14 cellular contexts compared by ENCODE assay signal in the genomic region with DNA sequence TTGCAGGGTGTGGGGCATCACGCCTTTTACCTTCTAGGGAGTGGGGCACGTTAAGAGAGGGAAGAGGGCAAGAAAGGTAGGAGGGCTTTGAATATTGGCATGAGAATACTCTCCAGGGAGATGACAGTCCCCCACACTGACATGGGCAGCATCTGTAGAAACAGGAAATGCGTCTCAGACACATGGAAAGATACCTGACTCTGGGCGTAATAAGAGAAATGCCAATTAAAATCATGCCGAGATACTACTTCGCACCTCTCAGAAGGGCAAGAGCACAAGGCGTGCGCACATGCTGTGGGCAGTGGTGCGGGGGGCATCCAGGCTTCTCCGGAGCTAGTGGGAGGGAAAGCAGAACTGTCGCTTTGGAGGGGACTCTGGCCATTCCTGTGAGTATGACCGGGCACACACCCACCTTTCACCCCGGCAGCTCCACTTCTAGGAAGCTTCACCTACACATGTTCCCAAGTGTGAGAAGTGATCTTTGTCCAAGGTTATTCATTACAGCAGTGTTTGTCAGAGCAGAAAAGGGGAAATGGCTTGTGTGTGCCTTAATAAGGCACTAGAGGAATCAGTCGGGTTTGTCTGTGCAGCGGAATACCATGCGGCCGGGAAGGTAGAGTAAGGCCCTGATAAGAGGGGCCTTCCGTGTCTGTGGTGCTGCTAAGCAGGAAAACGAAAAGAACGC.
DNase-seq lines count a peak whose midpoint lies in the region; ATAC-seq, FAIRE-seq and TF ChIP-seq lines count a peak whose summit lies in the region.
"Had no signal": no experiment of that assay in that cellular context is flagged by ENCODE, and none has a peak within 500 bp of the region (broad histone marks: within the 10 kb centered on the region; RNA-seq: fewer than 3 reads in every experiment).

No MANE protein-coding gene starts in this region.

- POLR2A ChIA-PET in A549 (lab: Yijun Ruan, JAX) (no interaction called here), RWPE1 (lab: Yijun Ruan, JAX; ENCODE audit: low non-redundant PET) (no interaction called here)

- no peak for TF ChIP-seq RAD21 in A549 (conservative IDR thresholded peaks at IDR 0.05 in 1 of 2, IDR thresholded peaks at IDR 0.05 in 1 of 2)

- no peak for TF ChIP-seq EP300 in A549 (IDR thresholded peaks at IDR 0.05)

- H3K27ac ChIP-seq in A549 = peak overlapping the region in 1 of 2 experiments; percentile 61; a peak in 2 of 6 replicates
- peak overlapping the region; percentile 98 for H3K27ac ChIP-seq in RWPE1

- no peak overlapping the region for H3K4me3 ChIP-seq in A549

- no peak for TF ChIP-seq POLR2A in A549 (IDR thresholded peaks at IDR 0.05; ENCODE audit: low read length)

- intact Hi-C loops in left colon (cut with DNase I, micrococcal nuclease) = no loop called here

- 92% methylated on average over 20 of the region's 20 CpGs for WGBS in A549 (ENCODE audit: missing lambda C conversion rate)

- CTCF ChIA-PET in A549 (lab: Yijun Ruan, JAX) (interaction anchor here (1.1 to 26.6 kb wide), 3 partner anchors 38 to 157 kb away, joined by 3 to 391 read pairs (median 8); a partner anchor contains a TSS), RWPE1 (lab: Yijun Ruan, JAX) (interaction anchor here (0.6 kb wide), 1 partner anchor 1751 kb away, joined by 4 read pairs; no protein-coding TSS in a partner anchor)

- TF ChIP-seq CTCF in A549 (IDR thresholded peaks at IDR 0.05) (no peak), RWPE1 (conservative IDR thresholded peaks at IDR 0.05; ENCODE audit: low read depth) (no peak)

- no peak overlapping the region for H3K4me2 ChIP-seq in A549

- FAIRE-seq in A549 (lab: Jason Lieb, UNC) = peak; percentile 28

- ATAC-seq in A549 = no peak
- peak; percentile 36 for ATAC-seq in GM18870 (IDR thresholded peaks at IDR 0.05; ENCODE audit: unreplicated experiment)
- peak; percentile 27 for ATAC-seq in left colon
- ATAC-seq in HG03565 (IDR thresholded peaks at IDR 0.05; ENCODE audit: unreplicated experiment) = no peak
- no peak for ATAC-seq in HG03432 (IDR thresholded peaks at IDR 0.05; ENCODE audit: unreplicated experiment)
- ATAC-seq: left cardiac atrium had no signal

- peaks cover 24% of the 10 kb centered on the region for H3K4me1 ChIP-seq in A549

- DNase-seq in A549 (ENCODE audit: low read depth in 1 of 2, low spot score in 1 of 2) = no peak
- DNase-seq in RWPE1 (ENCODE audit: low spot score) = no peak
- no peak for DNase-seq in left colon
- DNase-seq in pons (ENCODE audit: low spot score) = no peak
- DNase-seq in dedifferentiated amniotic fluid mesenchymal stem cell (ENCODE audit: extremely low spot score) = no peak
- DNase-seq: activated naive CD4-positive, alpha-beta T cell treated with anti-CD3 and anti-CD28 coated beads for 36 hours; DMS 273 treated with DMSO at 0.1 percent for 48 hours; H7; hippocampal formation; left cardiac atrium; NCI-H1417 had no signal

- no peaks in the 10 kb centered on the region for H3K9me3 ChIP-seq in A549

TF ChIP-seq in A549, 52 proteins besides CTCF, POLR2A, EP300 and RAD21:
- TF ChIP-seq ZC3H11A (IDR thresholded peaks at IDR 0.05) = no peak
- TF ChIP-seq MYC (IDR thresholded peaks at IDR 0.05; ENCODE audit: borderline replicate concordance, low read length) = no peak
- no peak for TF ChIP-seq NPAS2 (CRISPR knock-in tag; IDR thresholded peaks at IDR 0.05; ENCODE audit: borderline replicate concordance)

Comparison
In these comparisons a context has a peak if more than half of its experiments do, and no peak if none do; other contexts are left out.
1. ATAC-seq: peak in GM18870 (single experiment) and left colon (single experiment); none in A549 (0 of 2), HG03565 (single experiment) and HG03432 (single experiment).